In the genomic region with DNA sequence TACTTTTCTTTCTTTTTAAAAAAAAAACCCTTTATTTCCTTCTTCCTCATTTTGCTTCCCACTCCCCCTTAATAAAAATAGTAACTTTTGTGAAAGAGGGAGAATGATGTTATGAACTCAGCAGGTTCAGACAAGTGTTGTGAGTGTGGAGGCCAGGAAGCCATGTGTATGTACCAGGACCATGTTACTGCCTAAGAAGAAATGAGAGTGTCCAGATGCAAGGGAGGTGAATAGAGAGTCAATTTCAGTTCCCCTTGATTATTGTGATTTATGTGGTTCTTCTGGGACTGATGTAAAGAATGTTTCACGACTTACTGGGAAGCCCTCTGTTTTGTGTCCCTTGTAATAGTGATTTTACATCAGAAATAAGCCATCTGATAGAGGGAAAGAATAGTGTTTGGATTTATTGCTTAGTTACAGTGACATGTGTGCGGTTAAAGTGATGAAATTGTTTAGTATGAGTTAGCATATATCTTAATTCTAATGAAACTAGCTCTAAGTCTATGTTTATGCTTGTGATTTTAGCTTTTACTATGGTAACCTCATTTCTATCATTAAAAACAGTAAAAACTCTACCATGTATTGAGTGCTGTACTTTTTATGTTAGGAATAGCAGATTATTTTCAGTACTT, we compare ENCODE assay signal across 10 cellular contexts. TPM values are rescaled to one million over a fixed set of nuclear protein-coding genes. Genes with fewer than 3 reads are reported as not detected.
DNase-seq lines count a peak whose midpoint lies in the region; ATAC-seq and TF ChIP-seq lines count a peak whose summit lies in the region.
"Had no signal": no experiment of that assay in that cellular context is flagged by ENCODE, and none has a peak within 500 bp of the region (broad histone marks: within the 10 kb centered on the region; RNA-seq: fewer than 3 reads in every experiment).

No MANE protein-coding gene starts in this region.

- intact Hi-C loops in naive thymus-derived CD4-positive, alpha-beta T cell (cut with micrococcal nuclease) = loop anchor here in 1 of 2 donors (5.0 kb wide), 1 partner anchor 34 kb away; no protein-coding TSS in a partner anchor
- intact Hi-C loops in stomach (cut with DNase I; ENCODE audit: low total_unique reads) = no loop called here

- TF ChIP-seq CTCF in HFFc6 (IDR thresholded peaks at IDR 0.05) (no peak), WTC11 (IDR thresholded peaks at IDR 0.05) (no peak), stomach (IDR thresholded peaks at IDR 0.05) (no peak)

- POLR2A ChIA-PET in WTC11 (lab: Charles Lee) = no interaction called here
- POLR2A ChIA-PET in naive thymus-derived CD4-positive, alpha-beta T cell (lab: Charles Lee) = no interaction called here

- no peaks in the 10 kb centered on the region for H3K36me3 ChIP-seq in naive thymus-derived CD4-positive, alpha-beta T cell (ENCODE audit: control insufficient read depth in 2 of 3, insufficient read depth in 3 of 3, low read length in 3 of 3)
- peaks cover under 1 to 4% (median 4%) of the 10 kb centered on the region in 4 donors for H3K36me3 ChIP-seq in stomach

- peak overlapping the region; percentile 15; the same call in 1 of the 2 replicates for H3K27ac Mint-ChIP-seq in HFFc6
- H3K27ac Mint-ChIP-seq in WTC11 = peak overlapping the region; percentile 8; the same call in 1 of the 2 replicates
- H3K27ac Mint-ChIP-seq in naive thymus-derived CD4-positive, alpha-beta T cell = peak overlapping the region in 1 of 9 donors; percentile 54
- H3K27ac Mint-ChIP-seq: activated naive CD4-positive, alpha-beta T cell treated with anti-CD3 and anti-CD28 coated beads for 36 hours had no signal

- 49 to 68% (median 53%) methylated on average over 2 of the region's 2 CpGs for WGBS in stomach, 5 donors

- no peak overlapping the region for H3K27ac ChIP-seq in naive thymus-derived CD4-positive, alpha-beta T cell (ENCODE audit: low read depth, low read length)
- H3K27ac ChIP-seq in stomach = peak overlapping the region in 1 of 5 donors; percentile 11

- no peak for TF ChIP-seq POLR2A in stomach (IDR thresholded peaks at IDR 0.05)

- H3K4me1 ChIP-seq in naive thymus-derived CD4-positive, alpha-beta T cell (ENCODE audit: control insufficient read depth in 2 of 2, insufficient read depth in 2 of 2, low read length in 2 of 2) = peaks cover 0 to 6% of the 10 kb centered on the region in 2 donors
- peaks cover 21 to 92% (median 48%) of the 10 kb centered on the region in 4 donors for H3K4me1 ChIP-seq in stomach

- TF ChIP-seq EP300 in stomach (IDR thresholded peaks at IDR 0.05) = no peak

- no peak overlapping the region for H3K4me3 ChIP-seq in naive thymus-derived CD4-positive, alpha-beta T cell (ENCODE audit: low read length)
- H3K4me3 ChIP-seq in stomach = no peak overlapping the region

- H3K9me3 ChIP-seq in naive thymus-derived CD4-positive, alpha-beta T cell (ENCODE audit: control insufficient read depth in 2 of 3, low read length in 3 of 3) = no peaks in the 10 kb centered on the region
- no peaks in the 10 kb centered on the region for H3K9me3 ChIP-seq in stomach

- H3K4me3 Mint-ChIP-seq in HFFc6 (no peak overlapping the region), WTC11 (no peak overlapping the region)
- no peak overlapping the region for H3K4me3 Mint-ChIP-seq in naive thymus-derived CD4-positive, alpha-beta T cell
- H3K4me3 Mint-ChIP-seq: activated naive CD4-positive, alpha-beta T cell treated with anti-CD3 and anti-CD28 coated beads for 36 hours had no signal

- H3K36me3 Mint-ChIP-seq in HFFc6 (ENCODE audit: low read depth) (peaks cover 3% of the 10 kb centered on the region), WTC11 (no peaks in the 10 kb centered on the region)
- H3K36me3 Mint-ChIP-seq in naive thymus-derived CD4-positive, alpha-beta T cell = peaks cover 0 to 26% (median 12%) of the 10 kb centered on the region in 5 donors

- H3K27me3 Mint-ChIP-seq in HFFc6 (ENCODE audit: insufficient read depth) (no peaks in the 10 kb centered on the region), WTC11 (ENCODE audit: low read depth) (peaks cover 3% of the 10 kb centered on the region)
- H3K27me3 Mint-ChIP-seq in naive thymus-derived CD4-positive, alpha-beta T cell = no peaks in the 10 kb centered on the region

- H3K27me3 ChIP-seq in naive thymus-derived CD4-positive, alpha-beta T cell (ENCODE audit: control insufficient read depth in 2 of 2, insufficient read depth in 2 of 2, low read length in 2 of 2) = no peaks in the 10 kb centered on the region
- H3K27me3 ChIP-seq in stomach = no peaks in the 10 kb centered on the region

- H3K4me1 Mint-ChIP-seq in HFFc6 (ENCODE audit: low read depth) (peaks cover 13% of the 10 kb centered on the region), WTC11 (peaks cover 40% of the 10 kb centered on the region)
- H3K4me1 Mint-ChIP-seq in naive thymus-derived CD4-positive, alpha-beta T cell = peaks cover 22 to 64% (median 55%) of the 10 kb centered on the region in 7 donors

- CTCF ChIA-PET in WTC11 (lab: Charles Lee) = no interaction called here
- CTCF ChIA-PET in naive thymus-derived CD4-positive, alpha-beta T cell (lab: Charles Lee) = interaction anchor here (0.7 to 1.1 kb wide), 2 partner anchors 9 to 53 kb away, joined by 3 to 4 read pairs; no protein-coding TSS in a partner anchor

- DNase-seq in HFFc6 (no peak), WTC11 (ENCODE audit: low spot score) (no peak), ecto neural progenitor cell (ENCODE audit: low spot score) (no peak), stomach (no peak), NCI-H524 (lab: John Stamatoyannopoulos, UW) (no peak)
- DNase-seq in naive thymus-derived CD4-positive, alpha-beta T cell = no peak
- no peak for DNase-seq in stimulated activated CD4-positive, alpha-beta T cell treated with anti-CD3 and anti-CD28 coated beads, Interleukin-12 subunit alpha, Interleukin-12 subunit beta, amount 100 ng/mL, for 4 hours
- DNase-seq: activated naive CD4-positive, alpha-beta T cell treated with anti-CD3 and anti-CD28 coated beads for 36 hours; NCI-H446 had no signal

- ATAC-seq in GM18502 (IDR thresholded peaks at IDR 0.05; ENCODE audit: poor library complexity, unreplicated experiment) (peak; percentile 66), WTC11 (no peak)
- ATAC-seq in naive thymus-derived CD4-positive, alpha-beta T cell = peak; percentile 78

- H3K9me3 Mint-ChIP-seq in HFFc6 = no peaks in the 10 kb centered on the region
- no peaks in the 10 kb centered on the region for H3K9me3 Mint-ChIP-seq in WTC11
- H3K9me3 Mint-ChIP-seq in naive thymus-derived CD4-positive, alpha-beta T cell = no peaks in the 10 kb centered on the region
- H3K9me3 Mint-ChIP-seq: activated naive CD4-positive, alpha-beta T cell treated with anti-CD3 and anti-CD28 coated beads for 36 hours had no signal

TF ChIP-seq in WTC11, 78 proteins besides CTCF, POLR2A, EP300 and RAD21 (continues in another document):
- TF ChIP-seq HMGXB4 (CRISPR knock-in tag; IDR thresholded peaks at IDR 0.05) = no peak
- TF ChIP-seq NR2C2 (CRISPR knock-in tag; IDR thresholded peaks at IDR 0.05) = no peak
- TF ChIP-seq EMX1 (CRISPR knock-in tag; IDR thresholded peaks at IDR 0.05) = no peak
- no peak for TF ChIP-seq ARID4B (CRISPR knock-in tag; IDR thresholded peaks at IDR 0.05; ENCODE audit: borderline replicate concordance)
- no peak for TF ChIP-seq IRF2 (CRISPR knock-in tag; IDR thresholded peaks at IDR 0.05; ENCODE audit: borderline replicate concordance, low read depth)

RNA-seq across cellular contexts. Expression of gene FBXO34, which starts 32.5 kb away (rescaled TPM):
- total RNA-seq in HFFc6 (2021; fragmentation: NEBNext Ultra II Directional; extraction: Animal tissue kit (Norgen Biotek cat#: 25700)) = 10 to 100 TPM; 10.3 to 13.5 (median 11.7) TPM
- total RNA-seq in WTC11 (2021) (13.5 to 14.2 TPM (median 13.9 TPM) in 3 replicates), stomach (10 to 100 TPM; 18.7 to 55.0 (median 45.3) TPM)
- 10 to 100 TPM; 22.0 to 27.3 (median 25.8) TPM for total RNA-seq in naive thymus-derived CD4-positive, alpha-beta T cell
- polyA plus RNA-seq in naive thymus-derived CD4-positive, alpha-beta T cell = 10 to 100 TPM; 25.4 to 42.1 TPM
- 10 to 100 TPM in 1 of 3 donors, 1 to 10 TPM in 2; 6.7 to 13.0 (median 9.5) TPM for polyA plus RNA-seq in stomach
